In genomic region chr11:117589024-117589423, GRCh38 we compare ENCODE assay signal across 15 cellular contexts.
"Had no signal": no experiment of that assay in that cellular context is flagged by ENCODE, and none has a peak within 500 bp of the region (broad histone marks: within the 10 kb centered on the region; RNA-seq: fewer than 3 reads in every experiment).

No MANE protein-coding gene starts in this region.

- H3K4me1 Mint-ChIP-seq: activated CD4-positive, alpha-beta T cell treated with anti-CD3 and anti-CD28 coated beads, Interleukin-2, amount 10 ng/mL, durations not matched to agents 24 days and 14 days; natural killer cell had no signal

- H3K27ac Mint-ChIP-seq: activated CD4-positive, alpha-beta T cell treated with anti-CD3 and anti-CD28 coated beads, Interleukin-2, amount 10 ng/mL, durations not matched to agents 24 days and 14 days; activated CD8-positive, alpha-beta T cell treated with anti-CD3 and anti-CD28 coated beads, Interleukin-2, amount 10 ng/mL, durations not matched to agents 7 days and 5 days; memory B cell; natural killer cell; type B pancreatic cell had no signal

- H3K4me3 Mint-ChIP-seq: activated CD4-positive, alpha-beta T cell treated with anti-CD3 and anti-CD28 coated beads, Interleukin-2, amount 10 ng/mL, durations not matched to agents 24 days and 14 days; activated CD8-positive, alpha-beta T cell treated with anti-CD3 and anti-CD28 coated beads, Interleukin-2, amount 10 ng/mL, durations not matched to agents 7 days and 5 days; memory B cell; natural killer cell; type B pancreatic cell had no signal

- H3K9me3 Mint-ChIP-seq: activated CD4-positive, alpha-beta T cell treated with anti-CD3 and anti-CD28 coated beads, Interleukin-2, amount 10 ng/mL, durations not matched to agents 24 days and 14 days; memory B cell; natural killer cell; type B pancreatic cell had no signal

- H3K36me3 Mint-ChIP-seq: memory B cell, natural killer cell, type B pancreatic cell had no signal

- DNase-seq: activated CD4-positive, alpha-beta T cell treated with anti-CD3 and anti-CD28 coated beads, Interleukin-2, amount 10 ng/mL, durations not matched to agents 24 days and 14 days; activated CD4-positive, CD25-positive, alpha-beta regulatory T cell; activated CD8-positive, alpha-beta memory T cell treated with anti-CD3 and anti-CD28 coated beads, Interleukin-2, amount 50 U/mL, for 4 hours; activated CD8-positive, alpha-beta T cell treated with anti-CD3 and anti-CD28 coated beads, Interleukin-2, amount 10 ng/mL, durations not matched to agents 7 days and 5 days; activated naive CD4-positive, alpha-beta T cell; anterior cingulate cortex; foreskin melanocyte; kidney glomerular epithelial cell; left ventricle myocardium superior; natural killer cell; stimulated activated CD4-positive, alpha-beta T cell treated with anti-CD3 and anti-CD28 coated beads, Interleukin-15, amount 100 ng/mL, for 24 hours; stimulated activated CD4-positive, alpha-beta T cell treated with anti-CD3 and anti-CD28 coated beads, Interleukin-4, amount 100 ng/mL, for 24 hours; stimulated activated naive CD4-positive, alpha-beta T cell treated with Interleukin-2 at 50 U/mL for 16 hours had no signal

- ATAC-seq: activated CD8-positive, alpha-beta T cell treated with anti-CD3 and anti-CD28 coated beads, Interleukin-2, amount 10 ng/mL, durations not matched to agents 7 days and 5 days; left ventricle myocardium superior; natural killer cell had no signal
